1 cellular context compared by ENCODE assay signal in the genomic region with DNA sequence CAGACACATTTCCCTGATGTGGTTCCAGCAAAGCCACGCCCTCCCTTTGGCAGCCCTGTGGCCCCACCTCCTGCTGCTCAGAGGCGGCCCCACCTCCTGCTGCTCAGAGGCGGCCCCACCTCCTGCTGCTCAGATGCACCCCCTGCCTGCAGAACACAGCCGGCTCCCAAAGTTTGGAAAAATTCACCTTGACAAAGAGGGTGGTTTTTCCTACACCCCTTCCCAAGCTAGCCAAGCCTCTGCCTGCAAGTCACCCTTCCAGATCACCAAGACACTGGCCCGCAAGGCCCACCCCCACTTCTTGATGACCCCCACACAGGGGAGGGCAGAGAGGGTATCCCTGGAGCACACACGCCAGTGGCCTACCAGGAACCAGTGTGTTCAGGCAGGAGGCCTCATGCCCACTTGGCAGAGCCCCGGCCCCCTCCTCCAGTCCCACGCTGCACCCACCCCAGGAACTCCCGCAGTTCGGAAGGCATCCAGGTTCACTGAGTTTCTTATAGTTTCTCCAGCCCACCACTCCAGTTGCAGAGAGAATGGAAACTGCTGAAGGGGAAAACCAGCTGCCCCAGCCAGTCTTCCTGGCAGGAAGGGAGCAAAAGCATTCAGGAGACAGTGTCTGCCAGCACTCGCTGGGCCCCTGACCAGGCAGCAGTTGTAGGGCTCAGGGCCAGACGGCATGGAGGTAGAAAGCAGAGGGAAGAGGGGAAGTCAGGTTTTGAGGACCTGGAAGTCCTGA.
TF ChIP-seq lines count a peak whose summit lies in the region.

No MANE protein-coding gene starts in this region.

TF ChIP-seq in HEK293, 187 proteins besides CTCF, POLR2A, EP300 and RAD21 (continued from another document):
- TF ChIP-seq, protein P1, sequence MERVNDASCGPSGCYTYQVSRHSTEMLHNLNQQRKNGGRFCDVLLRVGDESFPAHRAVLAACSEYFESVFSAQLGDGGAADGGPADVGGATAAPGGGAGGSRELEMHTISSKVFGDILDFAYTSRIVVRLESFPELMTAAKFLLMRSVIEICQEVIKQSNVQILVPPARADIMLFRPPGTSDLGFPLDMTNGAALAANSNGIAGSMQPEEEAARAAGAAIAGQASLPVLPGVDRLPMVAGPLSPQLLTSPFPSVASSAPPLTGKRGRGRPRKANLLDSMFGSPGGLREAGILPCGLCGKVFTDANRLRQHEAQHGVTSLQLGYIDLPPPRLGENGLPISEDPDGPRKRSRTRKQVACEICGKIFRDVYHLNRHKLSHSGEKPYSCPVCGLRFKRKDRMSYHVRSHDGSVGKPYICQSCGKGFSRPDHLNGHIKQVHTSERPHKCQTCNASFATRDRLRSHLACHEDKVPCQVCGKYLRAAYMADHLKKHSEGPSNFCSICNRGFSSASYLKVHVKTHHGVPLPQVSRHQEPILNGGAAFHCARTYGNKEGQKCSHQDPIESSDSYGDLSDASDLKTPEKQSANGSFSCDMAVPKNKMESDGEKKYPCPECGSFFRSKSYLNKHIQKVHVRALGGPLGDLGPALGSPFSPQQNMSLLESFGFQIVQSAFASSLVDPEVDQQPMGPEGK (tag by site-specific recombination; IDR thresholded peaks at IDR 0.05) = peak; percentile 87
- TF ChIP-seq ZNF391 (tag by site-specific recombination; IDR thresholded peaks at IDR 0.05; ENCODE audit: borderline replicate concordance, low read depth) (no peak), KLF16 (tag by site-specific recombination; IDR thresholded peaks at IDR 0.05) (peak; percentile 71), ZNF10 (tag by site-specific recombination; IDR thresholded peaks at IDR 0.05) (peak; percentile 75; the same call in 1 of the 2 replicates), RBAK (tag by site-specific recombination; IDR thresholded peaks at IDR 0.05) (no peak), ZFHX2 (tag by site-specific recombination; conservative IDR thresholded peaks at IDR 0.05) (peak; percentile 49), ZNF692 (tag by site-specific recombination; IDR thresholded peaks at IDR 0.05) (peak; percentile 96), ZNF561 (tag by site-specific recombination; IDR thresholded peaks at IDR 0.05; ENCODE audit: borderline replicate concordance) (peak; percentile 70; the same call in 1 of the 2 replicates), ZNF2 (tag by site-specific recombination; IDR thresholded peaks at IDR 0.05) (no peak), SP2 (tag by site-specific recombination; IDR thresholded peaks at IDR 0.05) (peak; percentile 66), ZNF16 (tag by site-specific recombination; IDR thresholded peaks at IDR 0.05; ENCODE audit: low read depth) (no peak), ZNF214 (tag by site-specific recombination; IDR thresholded peaks at IDR 0.05; ENCODE audit: borderline replicate concordance) (no peak), ZNF169 (tag by site-specific recombination; IDR thresholded peaks at IDR 0.05) (no peak), TRIM28 (IDR thresholded peaks at IDR 0.05; ENCODE audit: borderline replicate concordance, low read length) (no peak), ZSCAN30 (tag by site-specific recombination; IDR thresholded peaks at IDR 0.05) (peak; percentile 81; the same call in 1 of the 2 replicates), BCL6B (tag by site-specific recombination; IDR thresholded peaks at IDR 0.05) (no peak), GLIS2 (tag by site-specific recombination; IDR thresholded peaks at IDR 0.05) (peak; percentile 96), ZNF423 (tag by site-specific recombination; IDR thresholded peaks at IDR 0.05) (peak; percentile 92), KLF9 (tag by site-specific recombination; IDR thresholded peaks at IDR 0.05; ENCODE audit: low read depth) (peak; percentile 76), ZNF19 (tag by site-specific recombination; IDR thresholded peaks at IDR 0.05; ENCODE audit: low read depth) (no peak), GLIS1 (tag by site-specific recombination; IDR thresholded peaks at IDR 0.05) (peak; percentile 97), ZFP69B (tag by site-specific recombination; IDR thresholded peaks at IDR 0.05) (peak; percentile 97), SP3 (tag by site-specific recombination; IDR thresholded peaks at IDR 0.05) (peak; percentile 66), ZBTB20 (tag by site-specific recombination; IDR thresholded peaks at IDR 0.05) (peak; percentile 74), ZNF571 (tag by site-specific recombination; IDR thresholded peaks at IDR 0.05) (no peak), SP7 (tag by site-specific recombination; IDR thresholded peaks at IDR 0.05) (peak; percentile 41; the same call in 1 of the 2 replicates), WT1 (tag by site-specific recombination; IDR thresholded peaks at IDR 0.05) (no peak), ZBTB17 (tag by site-specific recombination; IDR thresholded peaks at IDR 0.05) (peak; percentile 52), ZNF600 (tag by site-specific recombination; IDR thresholded peaks at IDR 0.05) (peak; percentile 84)
- TF ChIP-seq, protein P2, sequence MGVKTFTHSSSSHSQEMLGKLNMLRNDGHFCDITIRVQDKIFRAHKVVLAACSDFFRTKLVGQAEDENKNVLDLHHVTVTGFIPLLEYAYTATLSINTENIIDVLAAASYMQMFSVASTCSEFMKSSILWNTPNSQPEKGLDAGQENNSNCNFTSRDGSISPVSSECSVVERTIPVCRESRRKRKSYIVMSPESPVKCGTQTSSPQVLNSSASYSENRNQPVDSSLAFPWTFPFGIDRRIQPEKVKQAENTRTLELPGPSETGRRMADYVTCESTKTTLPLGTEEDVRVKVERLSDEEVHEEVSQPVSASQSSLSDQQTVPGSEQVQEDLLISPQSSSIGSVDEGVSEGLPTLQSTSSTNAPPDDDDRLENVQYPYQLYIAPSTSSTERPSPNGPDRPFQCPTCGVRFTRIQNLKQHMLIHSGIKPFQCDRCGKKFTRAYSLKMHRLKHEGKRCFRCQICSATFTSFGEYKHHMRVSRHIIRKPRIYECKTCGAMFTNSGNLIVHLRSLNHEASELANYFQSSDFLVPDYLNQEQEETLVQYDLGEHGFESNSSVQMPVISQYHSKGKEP (tag by site-specific recombination; IDR thresholded peaks at IDR 0.05) = 0 out of 2 replicates have a peak, but pooled peaks have one; percentile 33
- TF ChIP-seq, protein P3, sequence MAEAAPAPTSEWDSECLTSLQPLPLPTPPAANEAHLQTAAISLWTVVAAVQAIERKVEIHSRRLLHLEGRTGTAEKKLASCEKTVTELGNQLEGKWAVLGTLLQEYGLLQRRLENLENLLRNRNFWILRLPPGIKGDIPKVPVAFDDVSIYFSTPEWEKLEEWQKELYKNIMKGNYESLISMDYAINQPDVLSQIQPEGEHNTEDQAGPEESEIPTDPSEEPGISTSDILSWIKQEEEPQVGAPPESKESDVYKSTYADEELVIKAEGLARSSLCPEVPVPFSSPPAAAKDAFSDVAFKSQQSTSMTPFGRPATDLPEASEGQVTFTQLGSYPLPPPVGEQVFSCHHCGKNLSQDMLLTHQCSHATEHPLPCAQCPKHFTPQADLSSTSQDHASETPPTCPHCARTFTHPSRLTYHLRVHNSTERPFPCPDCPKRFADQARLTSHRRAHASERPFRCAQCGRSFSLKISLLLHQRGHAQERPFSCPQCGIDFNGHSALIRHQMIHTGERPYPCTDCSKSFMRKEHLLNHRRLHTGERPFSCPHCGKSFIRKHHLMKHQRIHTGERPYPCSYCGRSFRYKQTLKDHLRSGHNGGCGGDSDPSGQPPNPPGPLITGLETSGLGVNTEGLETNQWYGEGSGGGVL (tag by site-specific recombination; IDR thresholded peaks at IDR 0.05) = peak; percentile 77
- TF ChIP-seq, protein P4, sequence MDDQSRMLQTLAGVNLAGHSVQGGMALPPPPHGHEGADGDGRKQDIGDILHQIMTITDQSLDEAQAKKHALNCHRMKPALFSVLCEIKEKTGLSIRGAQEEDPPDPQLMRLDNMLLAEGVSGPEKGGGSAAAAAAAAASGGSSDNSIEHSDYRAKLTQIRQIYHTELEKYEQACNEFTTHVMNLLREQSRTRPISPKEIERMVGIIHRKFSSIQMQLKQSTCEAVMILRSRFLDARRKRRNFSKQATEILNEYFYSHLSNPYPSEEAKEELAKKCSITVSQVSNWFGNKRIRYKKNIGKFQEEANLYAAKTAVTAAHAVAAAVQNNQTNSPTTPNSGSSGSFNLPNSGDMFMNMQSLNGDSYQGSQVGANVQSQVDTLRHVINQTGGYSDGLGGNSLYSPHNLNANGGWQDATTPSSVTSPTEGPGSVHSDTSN (CRISPR knock-in tag; IDR thresholded peaks at IDR 0.05) = no peak
